In genomic region chr10:239109-239508, GRCh38 we compare ENCODE assay signal across 17 cellular contexts.
A peak's percentile ranks its signal among the peaks of the same experiment; 100 is the strongest.
DNase-seq lines count a peak whose midpoint lies in the region; ATAC-seq and TF ChIP-seq lines count a peak whose summit lies in the region.
"Had no signal": no experiment of that assay in that cellular context is flagged by ENCODE, and none has a peak within 500 bp of the region (broad histone marks: within the 10 kb centered on the region; RNA-seq: fewer than 3 reads in every experiment).

No MANE protein-coding gene starts in this region.

- 92 to 94% methylated on average over 6 of the region's 6 CpGs for WGBS in body of pancreas, 2 donors

- ATAC-seq in HG02973 (IDR thresholded peaks at IDR 0.05; ENCODE audit: unreplicated experiment): no peak
- ATAC-seq in body of pancreas: no peak
- ATAC-seq: activated naive CD4-positive, alpha-beta T cell treated with anti-CD3 and anti-CD28 coated beads, Interleukin-2, amount 50 U/mL, for 72 hours; stimulated activated naive CD8-positive, alpha-beta T cell treated with anti-CD3 and anti-CD28 coated beads, Interleukin-15, Interleukin-2, amounts not matched to agents 100 U/mL and 50 U/mL, for 24 hours had no signal

- H3K36me3 ChIP-seq in body of pancreas (replicated peaks in 1 of 2; ENCODE audit: insufficient read depth in 1 of 2, low read depth in 2 of 2): peaks cover 0 to 11% of the 10 kb centered on the region in 2 donors

- TF ChIP-seq CTCF in body of pancreas (IDR thresholded peaks at IDR 0.05): no peak

- no peak overlapping the region for H3K27ac ChIP-seq in body of pancreas
- H3K27ac ChIP-seq: sigmoid colon had no signal

- no peaks in the 10 kb centered on the region for H3K9me3 ChIP-seq in body of pancreas
- H3K9me3 ChIP-seq: sigmoid colon had no signal

- peak; percentile 10 for DNase-seq in Caki2 (ENCODE audit: low read depth)
- peak; percentile 42 for DNase-seq in HT-29 (ENCODE audit: low spot score)
- peak; percentile 8 for DNase-seq in RPMI7951 (ENCODE audit: low read depth)
- DNase-seq in glomerular visceral epithelial cell (ENCODE audit: extremely low spot score): peak; percentile 43
- DNase-seq in body of pancreas: no peak
- no peak for DNase-seq in DMS114 treated with DMSO at 0.1 percent for 48 hours (lab: John Stamatoyannopoulos, UW; ENCODE audit: unreplicated experiment)
- DNase-seq: activated CD4-positive, CD25-positive, alpha-beta regulatory T cell; CD4-positive, alpha-beta T cell; cerebellar nuclear complex; erythroblast; hypothalamus; NCI-H1105; nephron progenitor cell; sigmoid colon; stimulated activated naive CD8-positive, alpha-beta T cell treated with anti-CD3 and anti-CD28 coated beads, Interleukin-15, Interleukin-2, amounts not matched to agents 100 U/mL and 50 U/mL, for 24 hours had no signal

- H3K27me3 ChIP-seq in body of pancreas: no peaks in the 10 kb centered on the region
- H3K27me3 ChIP-seq: sigmoid colon had no signal

- in situ Hi-C loops in Caki2 (cut with HindIII; ENCODE audit: low pct_unique_long_range_greater_than_20kb, low sequenced_read_pairs): no loop called here

- no peaks in the 10 kb centered on the region for H3K4me1 ChIP-seq in body of pancreas

- TF ChIP-seq POLR2A in body of pancreas (IDR thresholded peaks at IDR 0.05): no peak

- H3K4me3 ChIP-seq in body of pancreas: no peak overlapping the region
- H3K4me3 ChIP-seq: sigmoid colon had no signal

- intact Hi-C loops in body of pancreas (cut with DNase I): no loop called here

Comparison
In these comparisons a context has a peak if more than half of its experiments do, and no peak if none do; other contexts are left out.
1. DNase-seq: peak in Caki2 (single experiment), HT-29 (single experiment), RPMI7951 (single experiment) and glomerular visceral epithelial cell (single experiment); none in body of pancreas (0 of 4) and DMS114 treated with DMSO at 0.1 percent for 48 hours (single experiment).